Comparison of ENCODE assay signal across 10 cellular contexts in genomic region chr17:45093444-45094110, GRCh38. TPM values are rescaled to one million over a fixed set of nuclear protein-coding genes. Genes with fewer than 3 reads are reported as not detected.
A peak's percentile ranks its signal among the peaks of the same experiment; 100 is the strongest.
DNase-seq lines count a peak whose midpoint lies in the region; ATAC-seq, FAIRE-seq and TF ChIP-seq lines count a peak whose summit lies in the region.
"Had no signal": no experiment of that assay in that cellular context is flagged by ENCODE, and none has a peak within 500 bp of the region (broad histone marks: within the 10 kb centered on the region; RNA-seq: fewer than 3 reads in every experiment).

No MANE protein-coding gene starts in this region.

- peaks cover 48% of the 10 kb centered on the region for H3K4me1 ChIP-seq in A549

- ATAC-seq in A549 (peak; percentile 3 to 5; a peak in 3 of 6 replicates), Right ventricle myocardium superior (ENCODE audit: poor library complexity) (peak; percentile 65), T-helper 17 cell (no peak), GM19395 (IDR thresholded peaks at IDR 0.05; ENCODE audit: unreplicated experiment) (no peak)

- H3K4me2 ChIP-seq in A549: peak overlapping the region; percentile 63

- peaks cover 8% of the 10 kb centered on the region for H3K36me3 Mint-ChIP-seq in T-helper 17 cell (ENCODE audit: low read depth)

- H3K27ac Mint-ChIP-seq in T-helper 17 cell: no peak overlapping the region
- H3K27ac Mint-ChIP-seq: B cell had no signal

- peaks cover 5% of the 10 kb centered on the region for H3K4me1 Mint-ChIP-seq in T-helper 17 cell

- no peak for FAIRE-seq in A549 (lab: Jason Lieb, UNC)
- FAIRE-seq: bronchial epithelial cell had no signal

- H3K27ac ChIP-seq in A549 (peak overlapping the region; percentile 77 to 91), adipose tissue (ENCODE audit: low read depth, low read length) (peak overlapping the region; percentile 81)

- H3K9me3 ChIP-seq in A549: no peaks in the 10 kb centered on the region
- H3K9me3 ChIP-seq in T-helper 17 cell (ENCODE audit: control insufficient read depth, low read length, poor library complexity, severe bottlenecking): no peaks in the 10 kb centered on the region

- no peak overlapping the region for H3K4me3 ChIP-seq in A549

- no peak overlapping the region for H3K4me3 Mint-ChIP-seq in T-helper 17 cell
- H3K4me3 Mint-ChIP-seq: B cell had no signal

- intact Hi-C loops in Right ventricle myocardium superior (cut with DNase I): loop anchor here (10.0 kb wide), 1 partner anchor 179 kb away; the partner anchor contains the start of gene GFAP

- TF ChIP-seq RAD21 in A549 (conservative IDR thresholded peaks at IDR 0.05 in 1 of 2, IDR thresholded peaks at IDR 0.05 in 1 of 2): no peak

- POLR2A ChIA-PET in A549 (lab: Yijun Ruan, JAX): interaction anchor here (1.1 to 1.5 kb wide), 4 partner anchors 32 to 54 kb away, joined by 3 to 8 read pairs (median 4); partner anchors contain the start of genes HEXIM1 and NMT1

- 60% methylated on average over 13 of the region's 13 CpGs for WGBS in A549 (ENCODE audit: missing lambda C conversion rate)
- 70 to 76% (median 70%) methylated on average over 13 of the region's 13 CpGs for WGBS in adipose tissue, 3 donors

- no peak for TF ChIP-seq EP300 in A549 (IDR thresholded peaks at IDR 0.05)

- DNase-seq in A549 (ENCODE audit: low read depth in 1 of 2, low spot score in 1 of 2) (no peak), Right ventricle myocardium superior (peak; percentile 68), pons (ENCODE audit: low spot score) (peak; percentile 32), T-helper 17 cell (no peak), NCI-H524 treated with DMSO at 0.1 percent for 48 hours (lab: John Stamatoyannopoulos, UW) (no peak), SW480 (ENCODE audit: low spot score) (no peak)

- no peak for TF ChIP-seq POLR2A in A549 (IDR thresholded peaks at IDR 0.05; ENCODE audit: low read length)

- H3K27me3 Mint-ChIP-seq in T-helper 17 cell: no peaks in the 10 kb centered on the region
- H3K27me3 Mint-ChIP-seq: B cell had no signal

- CTCF ChIA-PET in A549 (lab: Yijun Ruan, JAX): interaction anchor here (0.6 to 30.6 kb wide), 14 partner anchors 11 to 318 kb away, joined by 3 to 742 read pairs (median 5); partner anchors contain the start of genes ACBD4 and PLCD3

- TF ChIP-seq CTCF in A549 (IDR thresholded peaks at IDR 0.05): no peak

TF ChIP-seq in A549, 52 proteins besides CTCF, POLR2A, EP300 and RAD21:
- TF ChIP-seq FOSL2 (IDR thresholded peaks at IDR 0.05) (no peak), FOSL2 (CRISPR knock-in tag; IDR thresholded peaks at IDR 0.05) (no peak), HEYL (CRISPR knock-in tag; IDR thresholded peaks at IDR 0.05) (no peak), CEBPB (IDR thresholded peaks at IDR 0.05) (no peak), E2F6 (IDR thresholded peaks at IDR 0.05; ENCODE audit: borderline replicate concordance, low read depth) (no peak), FOXS1 (CRISPR knock-in tag; IDR thresholded peaks at IDR 0.05) (no peak), ZNF302 (CRISPR knock-in tag; IDR thresholded peaks at IDR 0.05) (no peak), POLR2AphosphoS2 (conservative IDR thresholded peaks at IDR 0.05; ENCODE audit: low read length) (no peak), JUNB (IDR thresholded peaks at IDR 0.05) (no peak), SREBF2 (IDR thresholded peaks at IDR 0.05) (no peak), CBX8 (IDR thresholded peaks at IDR 0.05) (no peak), RARB (CRISPR knock-in tag; IDR thresholded peaks at IDR 0.05) (no peak), MYC (IDR thresholded peaks at IDR 0.05; ENCODE audit: borderline replicate concordance, low read length) (no peak), HES2 (IDR thresholded peaks at IDR 0.05) (no peak), ELK1 (IDR thresholded peaks at IDR 0.05; ENCODE audit: low read depth, low read length) (no peak), SMC3 (IDR thresholded peaks at IDR 0.05) (no peak), ZC3H11A (IDR thresholded peaks at IDR 0.05) (no peak), MAFK (IDR thresholded peaks at IDR 0.05; ENCODE audit: partially characterized antibody) (no peak)
- TF ChIP-seq, protein P1, sequence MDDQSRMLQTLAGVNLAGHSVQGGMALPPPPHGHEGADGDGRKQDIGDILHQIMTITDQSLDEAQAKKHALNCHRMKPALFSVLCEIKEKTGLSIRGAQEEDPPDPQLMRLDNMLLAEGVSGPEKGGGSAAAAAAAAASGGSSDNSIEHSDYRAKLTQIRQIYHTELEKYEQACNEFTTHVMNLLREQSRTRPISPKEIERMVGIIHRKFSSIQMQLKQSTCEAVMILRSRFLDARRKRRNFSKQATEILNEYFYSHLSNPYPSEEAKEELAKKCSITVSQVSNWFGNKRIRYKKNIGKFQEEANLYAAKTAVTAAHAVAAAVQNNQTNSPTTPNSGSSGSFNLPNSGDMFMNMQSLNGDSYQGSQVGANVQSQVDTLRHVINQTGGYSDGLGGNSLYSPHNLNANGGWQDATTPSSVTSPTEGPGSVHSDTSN (IDR thresholded peaks at IDR 0.05): no peak

RNA-seq across cellular contexts. Expression of gene NMT1, which starts 32.5 kb away (rescaled TPM):
- polyA plus RNA-seq in A549 (2011; rRNA removed): 82.9 and 95.8 TPM in 2 replicates
- polyA plus RNA-seq in A549 (2012; cell fraction: cytosol; rRNA removed): 36.4 and 45.1 TPM in 2 replicates
- polyA plus RNA-seq in A549 (2012; cell fraction: nucleus; rRNA removed): 41.7 and 57.7 TPM in 2 replicates
- polyA plus RNA-seq in A549 (2017; fragmentation: RNase III; extraction: RNeasy Plus Mini Kit Qiagen cat#74134 plus additional on column Dnase treatment): 270 to 323 TPM (median 299 TPM) in 3 replicates
- polyA minus RNA-seq in A549 (2011; rRNA and poly(A)+ RNA removed): 74.5 and 81.8 TPM in 2 replicates
- polyA plus RNA-seq in adipose tissue: 10 to 100 TPM; 22.1 to 46.5 (median 41.2) TPM
- total RNA-seq in Right ventricle myocardium superior: 84.5 TPM
- 10 to 100 TPM; 78.2 to 85.9 TPM for total RNA-seq in T-helper 17 cell

RNA-seq across cellular contexts. Expression of gene PLCD3, which starts 38.7 kb away (rescaled TPM):
- polyA plus RNA-seq in A549 (2011; rRNA removed) (55.5 and 56.6 TPM in 2 replicates), A549 (2017; fragmentation: RNase III; extraction: RNeasy Plus Mini Kit Qiagen cat#74134 plus additional on column Dnase treatment) (104 to 107 TPM (median 105 TPM) in 3 replicates), adipose tissue (10 to 100 TPM in 2 of 3 donors, 1 to 10 TPM in 1; 6.9 to 49.7 (median 42.4) TPM)
- 98.3 and 162 TPM in 2 replicates for polyA plus RNA-seq in A549 (2012; cell fraction: cytosol; rRNA removed)
- polyA plus RNA-seq in A549 (2012; cell fraction: nucleus; rRNA removed): 215 and 231 TPM in 2 replicates
- polyA minus RNA-seq in A549 (2011; rRNA and poly(A)+ RNA removed): 138 and 167 TPM in 2 replicates
- total RNA-seq in Right ventricle myocardium superior (201 TPM), T-helper 17 cell (1 to 10 TPM; 3.7 to 5.0 TPM)

RNA-seq across cellular contexts. Expression of gene ACBD4, which starts 41.9 kb away (rescaled TPM):
- polyA plus RNA-seq in A549 (2011; rRNA removed): 11.2 and 11.4 TPM in 2 replicates
- polyA plus RNA-seq in A549 (2012; cell fraction: cytosol; rRNA removed): 9.6 and 13.5 TPM in 2 replicates
- polyA plus RNA-seq in A549 (2012; cell fraction: nucleus; rRNA removed): 34.8 and 36.5 TPM in 2 replicates
- 13.0 to 14.8 TPM (median 13.7 TPM) in 3 replicates for polyA plus RNA-seq in A549 (2017; fragmentation: RNase III; extraction: RNeasy Plus Mini Kit Qiagen cat#74134 plus additional on column Dnase treatment)
- polyA minus RNA-seq in A549 (2011; rRNA and poly(A)+ RNA removed): 10.6 and 12.4 TPM in 2 replicates
- polyA plus RNA-seq in adipose tissue: 10 to 100 TPM; 11.2 to 17.4 (median 15.6) TPM
- 8.0 TPM for total RNA-seq in Right ventricle myocardium superior
- total RNA-seq in T-helper 17 cell: 10 to 100 TPM; 13.6 to 18.9 TPM

RNA-seq across cellular contexts. Expression of gene DCAKD, which starts 42.1 kb away (rescaled TPM):
- polyA plus RNA-seq in A549 (2011; rRNA removed) (21.4 and 26.2 TPM in 2 replicates), A549 (2017; fragmentation: RNase III; extraction: RNeasy Plus Mini Kit Qiagen cat#74134 plus additional on column Dnase treatment) (17.4 to 18.7 TPM (median 18.2 TPM) in 3 replicates), adipose tissue (10 to 100 TPM in 2 of 3 donors, 1 to 10 TPM in 1; 8.8 to 21.5 (median 19.7) TPM)
- 27.3 and 36.1 TPM in 2 replicates for polyA plus RNA-seq in A549 (2012; cell fraction: cytosol; rRNA removed)
- 50.5 and 50.8 TPM in 2 replicates for polyA plus RNA-seq in A549 (2012; cell fraction: nucleus; rRNA removed)
- 68.2 and 69.2 TPM in 2 replicates for polyA minus RNA-seq in A549 (2011; rRNA and poly(A)+ RNA removed)
- total RNA-seq in Right ventricle myocardium superior (25.3 TPM), T-helper 17 cell (10 to 100 TPM; 13.5 to 20.3 TPM)

RNA-seq across cellular contexts. Expression of gene HEXIM1, which starts 54.7 kb away (rescaled TPM):
- polyA plus RNA-seq in A549 (2011; rRNA removed) (39.3 and 54.0 TPM in 2 replicates), A549 (2017; fragmentation: RNase III; extraction: RNeasy Plus Mini Kit Qiagen cat#74134 plus additional on column Dnase treatment) (118 to 143 TPM (median 131 TPM) in 3 replicates), adipose tissue (10 to 100 TPM in 2 of 3 donors, 1 to 10 TPM in 1; 5.4 to 24.9 (median 13.4) TPM)
- 64.8 and 66.9 TPM in 2 replicates for polyA plus RNA-seq in A549 (2012; cell fraction: cytosol; rRNA removed)
- polyA plus RNA-seq in A549 (2012; cell fraction: nucleus; rRNA removed): 44.8 and 55.9 TPM in 2 replicates
- 17.3 and 25.6 TPM in 2 replicates for polyA minus RNA-seq in A549 (2011; rRNA and poly(A)+ RNA removed)
- total RNA-seq in Right ventricle myocardium superior (31.2 TPM), T-helper 17 cell (10 to 100 TPM; 52.4 to 71.8 TPM)

Comparison
In these comparisons a context has a peak if more than half of its experiments do, and no peak if none do; other contexts are left out.
1. ATAC-seq: peak in A549 (2 of 2) and Right ventricle myocardium superior (single experiment); none in T-helper 17 cell (single experiment) and GM19395 (single experiment).
2. DNase-seq: peak in Right ventricle myocardium superior (single experiment) and pons (single experiment); none in A549 (0 of 2), T-helper 17 cell (0 of 3), NCI-H524 treated with DMSO at 0.1 percent for 48 hours (single experiment) and SW480 (single experiment).
3. RNA of gene PLCD3, which starts 38.7 kb away (total RNA-seq): 201 TPM in Right ventricle myocardium superior (single experiment); 3.7 to 5.0 TPM in T-helper 17 cell; every median in the first group is over 10 times any median in the second.